16 cellular contexts compared by ENCODE assay signal in the genomic region with DNA sequence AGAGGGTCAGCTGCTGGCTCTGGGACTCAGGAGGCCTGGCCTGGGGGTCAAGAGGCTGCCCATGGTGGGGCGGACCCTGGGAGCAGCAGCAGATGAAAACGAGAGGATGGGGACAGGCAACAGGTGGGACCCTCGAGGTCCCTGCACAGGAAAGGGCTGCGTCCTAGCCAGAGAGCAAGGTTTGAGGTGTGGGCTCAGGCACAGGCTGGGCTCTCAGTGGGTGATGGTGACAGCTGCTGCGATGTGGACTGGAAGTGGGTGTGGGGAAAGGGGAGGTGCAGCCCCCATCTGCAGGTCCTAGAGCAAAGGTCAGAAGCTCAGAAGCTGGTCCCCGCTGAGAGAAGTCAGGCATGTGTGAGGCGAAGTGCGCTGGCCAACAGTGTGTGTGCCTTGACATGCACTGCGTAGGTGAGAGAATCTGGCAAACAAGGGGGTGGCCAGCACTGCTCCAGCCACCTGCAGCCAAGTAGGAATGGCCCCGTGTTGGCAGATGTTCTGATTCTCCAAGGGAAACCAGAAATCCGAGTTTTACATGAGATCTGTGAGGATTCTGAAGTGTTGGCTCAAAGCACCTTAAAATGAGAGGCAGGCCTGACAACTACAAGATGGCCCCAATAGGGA.
"Had no signal": no experiment of that assay in that cellular context is flagged by ENCODE, and none has a peak within 500 bp of the region (broad histone marks: within the 10 kb centered on the region; RNA-seq: fewer than 3 reads in every experiment).

No MANE protein-coding gene starts in this region.

- H3K27ac ChIP-seq: dorsolateral prefrontal cortex, heart left ventricle, stomach, thoracic aorta had no signal

- DNase-seq: cortex of kidney; dorsolateral prefrontal cortex; effector CD8-positive, alpha-beta T cell; foreskin melanocyte; heart left ventricle; hippocampal formation; mammary epithelial cell; natural killer cell; right cardiac atrium; stimulated activated CD4-positive, alpha-beta T cell treated with anti-CD3 and anti-CD28 coated beads, Interleukin-4, amount 100 ng/mL, for 24 hours; stimulated activated naive B cell treated with anti-CD40 and anti-IgM and Interleukin-4, amounts not matched to agents 10 μg/mL and 1 μg/mL and 100 μg/mL, for 72 hours; stomach; substantia nigra; trophoblast cell had no signal

- H3K36me3 ChIP-seq: heart left ventricle, stomach, thoracic aorta had no signal

- H3K27me3 ChIP-seq: dorsolateral prefrontal cortex, heart left ventricle, stomach had no signal

- H3K4me2 ChIP-seq: smooth muscle cell had no signal

- H3K9me3 ChIP-seq: thoracic aorta had no signal

- H3K4me1 ChIP-seq: stomach had no signal

- ATAC-seq: heart left ventricle; natural killer cell; right cardiac atrium; stimulated activated naive B cell treated with anti-CD40 and anti-IgM and Interleukin-4, amounts not matched to agents 10 μg/mL and 1 μg/mL and 100 μg/mL, for 72 hours had no signal

- H3K4me3 ChIP-seq: dorsolateral prefrontal cortex, heart left ventricle, smooth muscle cell, stomach, thoracic aorta had no signal
